In genomic region chr18:8791171-8791651, GRCh38 we compare ENCODE assay signal across 2 cellular contexts.
TF ChIP-seq lines count a peak whose summit lies in the region.

No MANE protein-coding gene starts in this region.

TF ChIP-seq in IMR-90, 13 proteins besides CTCF, POLR2A, EP300 and RAD21:
- no peak for TF ChIP-seq CEBPB (IDR thresholded peaks at IDR 0.05; ENCODE audit: low read depth, low read length)
- no peak for TF ChIP-seq NFE2L2 (IDR thresholded peaks at IDR 0.05; ENCODE audit: low read depth, low read length)
- no peak for TF ChIP-seq RCOR1 (IDR thresholded peaks at IDR 0.05; ENCODE audit: insufficient replicate concordance, low read length)
- no peak for TF ChIP-seq MXI1 (IDR thresholded peaks at IDR 0.05; ENCODE audit: borderline replicate concordance, low read depth, low read length)
- no peak for TF ChIP-seq MAZ (IDR thresholded peaks at IDR 0.05; ENCODE audit: borderline replicate concordance, low read depth, low read length)
- no peak for TF ChIP-seq RFX5 (IDR thresholded peaks at IDR 0.05; ENCODE audit: low read depth, low read length)
- TF ChIP-seq CHD1 (IDR thresholded peaks at IDR 0.05; ENCODE audit: low read depth, low read length): no peak
- no peak for TF ChIP-seq FOS (IDR thresholded peaks at IDR 0.05; ENCODE audit: low read depth, low read length)
- no peak for TF ChIP-seq ELK1 (IDR thresholded peaks at IDR 0.05; ENCODE audit: borderline replicate concordance, low read depth, low read length)
- no peak for TF ChIP-seq SMC3 (IDR thresholded peaks at IDR 0.05; ENCODE audit: low read depth, low read length)
- TF ChIP-seq BHLHE40 (IDR thresholded peaks at IDR 0.05; ENCODE audit: low read depth, low read length): no peak

TF ChIP-seq in HEK293T, 16 proteins besides CTCF, POLR2A, EP300 and RAD21:
- no peak for TF ChIP-seq TARDBP (IDR thresholded peaks at IDR 0.05)
